ENCODE assay signal across 2 cellular contexts in the genomic region with DNA sequence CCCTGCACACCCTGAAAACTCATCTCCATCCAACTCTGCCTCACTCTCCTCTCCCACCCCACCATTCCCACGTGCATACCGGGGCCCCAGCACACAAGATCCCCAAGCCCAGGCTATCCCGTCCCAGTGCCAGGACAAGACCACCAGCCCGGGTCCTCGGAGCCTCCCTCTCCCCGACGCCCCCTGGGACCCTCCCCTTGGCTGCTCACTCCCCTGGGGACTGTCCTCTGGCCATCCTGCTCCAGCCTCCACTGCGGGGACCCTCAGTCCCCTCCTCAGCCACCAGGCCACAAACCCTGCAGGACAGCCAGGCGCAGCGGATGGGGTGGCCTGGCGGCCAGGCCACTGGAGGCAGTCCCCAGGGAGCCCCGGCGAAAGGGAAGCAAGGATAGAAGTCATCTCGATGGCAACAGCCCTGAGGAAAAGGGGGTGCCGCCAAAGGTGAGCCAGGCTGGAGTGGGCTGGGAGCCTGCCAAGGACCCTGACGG.
TF ChIP-seq lines count a peak whose summit lies in the region.

No MANE protein-coding gene starts in this region.

TF ChIP-seq in IMR-90, 13 proteins besides CTCF, POLR2A, EP300 and RAD21:
- TF ChIP-seq MXI1 (IDR thresholded peaks at IDR 0.05; ENCODE audit: borderline replicate concordance, low read depth, low read length) (no peak), CEBPB (IDR thresholded peaks at IDR 0.05; ENCODE audit: low read depth, low read length) (no peak), USF2 (IDR thresholded peaks at IDR 0.05; ENCODE audit: low read depth, low read length) (no peak), CHD1 (IDR thresholded peaks at IDR 0.05; ENCODE audit: low read depth, low read length) (no peak), RFX5 (IDR thresholded peaks at IDR 0.05; ENCODE audit: low read depth, low read length) (no peak), SMC3 (IDR thresholded peaks at IDR 0.05; ENCODE audit: low read depth, low read length) (no peak), BHLHE40 (IDR thresholded peaks at IDR 0.05; ENCODE audit: low read depth, low read length) (no peak), MAFK (IDR thresholded peaks at IDR 0.05; ENCODE audit: low read depth, low read length) (no peak), MAZ (IDR thresholded peaks at IDR 0.05; ENCODE audit: borderline replicate concordance, low read depth, low read length) (no peak), NFE2L2 (IDR thresholded peaks at IDR 0.05; ENCODE audit: low read depth, low read length) (no peak), RCOR1 (IDR thresholded peaks at IDR 0.05; ENCODE audit: insufficient replicate concordance, low read length) (no peak), FOS (IDR thresholded peaks at IDR 0.05; ENCODE audit: low read depth, low read length) (no peak)
- TF ChIP-seq, protein P1, sequence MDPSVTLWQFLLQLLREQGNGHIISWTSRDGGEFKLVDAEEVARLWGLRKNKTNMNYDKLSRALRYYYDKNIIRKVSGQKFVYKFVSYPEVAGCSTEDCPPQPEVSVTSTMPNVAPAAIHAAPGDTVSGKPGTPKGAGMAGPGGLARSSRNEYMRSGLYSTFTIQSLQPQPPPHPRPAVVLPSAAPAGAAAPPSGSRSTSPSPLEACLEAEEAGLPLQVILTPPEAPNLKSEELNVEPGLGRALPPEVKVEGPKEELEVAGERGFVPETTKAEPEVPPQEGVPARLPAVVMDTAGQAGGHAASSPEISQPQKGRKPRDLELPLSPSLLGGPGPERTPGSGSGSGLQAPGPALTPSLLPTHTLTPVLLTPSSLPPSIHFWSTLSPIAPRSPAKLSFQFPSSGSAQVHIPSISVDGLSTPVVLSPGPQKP (IDR thresholded peaks at IDR 0.05; ENCODE audit: borderline replicate concordance, low read depth, low read length), result no peak

TF ChIP-seq in H1, 55 proteins besides CTCF, POLR2A, EP300 and RAD21:
- TF ChIP-seq TCF12 (IDR thresholded peaks at IDR 0.05; ENCODE audit: low read depth, low read length) (no peak), CTBP2 (IDR thresholded peaks at IDR 0.05; ENCODE audit: borderline replicate concordance, insufficient read depth, insufficient read length, low read length) (no peak), KDM5A (IDR thresholded peaks at IDR 0.05; ENCODE audit: low read length) (no peak), CBX8 (IDR thresholded peaks at IDR 0.05; ENCODE audit: borderline replicate concordance, low read depth, low read length) (no peak), USF2 (IDR thresholded peaks at IDR 0.05; ENCODE audit: low read length) (no peak)
